Comparison of ENCODE assay signal across 14 cellular contexts in genomic region chrX:95058815-95059214, GRCh38.
A peak's percentile ranks its signal among the peaks of the same experiment; 100 is the strongest.
DNase-seq lines count a peak whose midpoint lies in the region; FAIRE-seq and TF ChIP-seq lines count a peak whose summit lies in the region.
"Had no signal": no experiment of that assay in that cellular context is flagged by ENCODE, and none has a peak within 500 bp of the region (broad histone marks: within the 10 kb centered on the region; RNA-seq: fewer than 3 reads in every experiment).

No MANE protein-coding gene starts in this region.

- DNase-seq in GM04503 (ENCODE audit: low read depth) (peak; percentile 80), SK-N-SH (no peak), fibroblast of peridontal ligament (ENCODE audit: extremely low read depth) (peak; percentile 87), urothelium cell line (ENCODE audit: low spot score) (peak; percentile 16), NCI-H2081 (lab: John Stamatoyannopoulos, UW) (no peak), NK-92 (lab: John Stamatoyannopoulos, UW; ENCODE audit: unreplicated experiment) (no peak), uterus (no peak)
- DNase-seq: activated CD8-positive, alpha-beta memory T cell treated with anti-CD3 and anti-CD28 coated beads, Interleukin-2, amount 50 U/mL, for 48 hours; activated naive CD4-positive, alpha-beta T cell treated with anti-CD3 and anti-CD28 coated beads, Interleukin-2, amount 50 U/mL, for 16 hours; central memory CD4-positive, alpha-beta T cell; H9; NCI-H1694 treated with DMSO at 0.1 percent for 48 hours; NCI-H526; T-helper 17 cell had no signal

- FAIRE-seq in urothelium cell line (lab: Jason Lieb, UNC) = no peak

- no peak overlapping the region for H2AFZ ChIP-seq in SK-N-SH (ENCODE audit: low read depth)

- no peaks in the 10 kb centered on the region for H3K79me2 ChIP-seq in SK-N-SH (ENCODE audit: insufficient read depth)

- no peaks in the 10 kb centered on the region for H4K20me1 ChIP-seq in SK-N-SH (ENCODE audit: insufficient read depth)

- no peaks in the 10 kb centered on the region for H3K36me3 ChIP-seq in SK-N-SH (replicated peaks in 1 of 2; ENCODE audit: control insufficient read depth in 1 of 2, insufficient read depth in 2 of 2, low read length in 1 of 2)
- H3K36me3 ChIP-seq in uterus = no peaks in the 10 kb centered on the region

- no peak for TF ChIP-seq RAD21 in SK-N-SH (IDR thresholded peaks at IDR 0.05; ENCODE audit: low read length)

- H3K9me3 ChIP-seq in SK-N-SH (no peaks in the 10 kb centered on the region), uterus (no peaks in the 10 kb centered on the region)

- no peaks in the 10 kb centered on the region for H3K9me2 ChIP-seq in SK-N-SH

- H3K4me3 ChIP-seq in SK-N-SH (ENCODE audit: low read depth in 2 of 2, low read length in 1 of 2) (no peak overlapping the region), uterus (no peak overlapping the region)

- TF ChIP-seq POLR2A in uterus (IDR thresholded peaks at IDR 0.05) = no peak

- H3K27me3 ChIP-seq in SK-N-SH (ENCODE audit: insufficient read depth) (no peaks in the 10 kb centered on the region), uterus (no peaks in the 10 kb centered on the region)

- 12% methylated on average over 1 of the region's 1 CpG for WGBS in SK-N-SH (ENCODE audit: low lambda C conversion rate)

- POLR2A ChIA-PET in SK-N-SH (lab: Yijun Ruan, JAX) = no interaction called here

- no peak overlapping the region for H3K9ac ChIP-seq in SK-N-SH

- H3K27ac ChIP-seq in SK-N-SH (ENCODE audit: low read depth in 2 of 2, low read length in 1 of 2) (peak overlapping the region in 1 of 2 experiments; percentile 70; a peak in 2 of 4 replicates), uterus (no peak overlapping the region)

- CTCF ChIA-PET in SK-N-SH (lab: Yijun Ruan, JAX) = no interaction called here

- intact Hi-C loops in uterus (cut with DNase I; ENCODE audit: low total_unique reads) = no loop called here

- 0 out of 2 replicates have a peak overlapping the region, but pooled peaks have one; percentile 7 for H3K4me2 ChIP-seq in SK-N-SH

- TF ChIP-seq EP300 in SK-N-SH (IDR thresholded peaks at IDR 0.05; ENCODE audit: borderline replicate concordance in 1 of 2, low read depth in 1 of 2, low read length in 1 of 2) = peak in 1 of 2 experiments; percentile 48; a peak in 1 of 4 replicates

- peaks cover 0 to 5% of the 10 kb centered on the region in 2 experiments; a peak in 1 of 4 replicates for H3K4me1 ChIP-seq in SK-N-SH (ENCODE audit: control insufficient read depth in 1 of 2, insufficient read depth in 2 of 2, low read depth in 1 of 2, low read length in 1 of 2)
- no peaks in the 10 kb centered on the region for H3K4me1 ChIP-seq in uterus

- no peak for TF ChIP-seq CTCF in SK-N-SH (IDR thresholded peaks at IDR 0.05)
- TF ChIP-seq CTCF in uterus (IDR thresholded peaks at IDR 0.05) = no peak

- H3F3A ChIP-seq in SK-N-SH (replicated peaks; ENCODE audit: insufficient read depth) = peaks cover 22% of the 10 kb centered on the region

TF ChIP-seq in SK-N-SH, 30 proteins besides CTCF, POLR2A, EP300 and RAD21:
- TF ChIP-seq JUND (IDR thresholded peaks at IDR 0.05) (peak; percentile 87), SMC3 (IDR thresholded peaks at IDR 0.05; ENCODE audit: low read depth, low read length) (no peak), USF2 (IDR thresholded peaks at IDR 0.05; ENCODE audit: borderline replicate concordance, low read depth, low read length) (no peak), PBX3 (IDR thresholded peaks at IDR 0.05) (peak; percentile 77), EZH2phosphoT487 (IDR thresholded peaks at IDR 0.05; ENCODE audit: borderline replicate concordance, low read depth) (no peak), NFIC (IDR thresholded peaks at IDR 0.05; ENCODE audit: borderline replicate concordance) (0 out of 2 replicates have a peak, but pooled peaks have one; percentile 27), IRF3 (IDR thresholded peaks at IDR 0.05; ENCODE audit: low read depth, low read length) (no peak), FOSL2 (IDR thresholded peaks at IDR 0.05; ENCODE audit: borderline replicate concordance, low read depth) (peak; percentile 87), REST (IDR thresholded peaks at IDR 0.05; ENCODE audit: low read depth, low read length) (no peak), TEAD4 (IDR thresholded peaks at IDR 0.05; ENCODE audit: borderline replicate concordance, insufficient read depth) (peak; percentile 61; the same call in 1 of the 2 replicates), TCF12 (IDR thresholded peaks at IDR 0.05) (peak; percentile 51; the same call in 1 of the 2 replicates)

Comparison
In these comparisons a context has a peak if more than half of its experiments do, and no peak if none do; other contexts are left out.
1. DNase-seq: peak in GM04503 (single experiment), fibroblast of peridontal ligament (single experiment) and urothelium cell line (single experiment); none in SK-N-SH (single experiment), NCI-H2081 (0 of 2), NK-92 (single experiment) and uterus (0 of 2).